8 cellular contexts compared by ENCODE assay signal in the genomic region with DNA sequence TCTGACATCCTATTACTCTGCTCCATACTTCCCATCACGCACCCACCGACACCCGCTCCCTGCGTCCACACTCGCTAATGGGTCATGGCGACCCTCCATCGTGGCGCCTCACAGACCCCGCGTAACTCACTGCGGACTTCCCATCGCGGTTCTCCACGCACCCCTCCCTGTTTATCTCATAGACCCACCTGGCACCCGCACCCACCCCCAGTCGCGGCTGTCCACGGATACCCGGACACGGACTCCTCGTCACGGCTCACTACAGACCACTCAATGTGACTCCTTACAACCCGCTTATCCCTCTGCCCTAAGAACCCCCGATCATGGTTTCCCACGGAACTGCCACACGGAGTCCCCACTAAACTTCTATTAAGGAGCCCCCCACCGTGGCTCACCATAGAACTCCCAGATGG. TPM values are rescaled to one million over a fixed set of nuclear protein-coding genes. Genes with fewer than 3 reads are reported as not detected.
DNase-seq lines count a peak whose midpoint lies in the region; ATAC-seq and TF ChIP-seq lines count a peak whose summit lies in the region.

No MANE protein-coding gene starts in this region.

- peak overlapping the region; percentile 86 to 96 (median 94) for H3K27ac ChIP-seq in body of pancreas
- peak overlapping the region; percentile 86 to 90 for H3K27ac ChIP-seq in left lung
- peak overlapping the region; percentile 87 to 90 for H3K27ac ChIP-seq in testis

- DNase-seq in AG04449 (ENCODE audit: low read depth, low spot score) (no peak), body of pancreas (no peak), left lung (peak in 1 of 2 donors; percentile 81), testis (no peak), GM10248 (ENCODE audit: extremely low spot score) (no peak), GM10266 (ENCODE audit: extremely low spot score) (no peak)

- 1% methylated on average over 27 of the region's 27 CpGs for WGBS in body of pancreas, 2 donors
- 1% methylated on average over 27 of the region's 27 CpGs for WGBS in testis, 2 donors

- no peaks in the 10 kb centered on the region for H3K27me3 ChIP-seq in body of pancreas
- no peaks in the 10 kb centered on the region for H3K27me3 ChIP-seq in left lung
- no peaks in the 10 kb centered on the region for H3K27me3 ChIP-seq in testis

- TF ChIP-seq POLR2A in body of pancreas (IDR thresholded peaks at IDR 0.05) (no peak), testis (IDR thresholded peaks at IDR 0.05) (no peak)

- POLR2A ChIA-PET in AG04449 (lab: Yijun Ruan, JAX) (no interaction called here), GM10248 (lab: Yijun Ruan, JAX) (no interaction called here)

- peaks cover 9% of the 10 kb centered on the region for H3K4me1 ChIP-seq in body of pancreas
- H3K4me1 ChIP-seq in left lung: peaks cover 3 to 33% of the 10 kb centered on the region in 2 donors
- H3K4me1 ChIP-seq in testis: peaks cover 4% of the 10 kb centered on the region

- CTCF ChIA-PET in AG04449 (lab: Yijun Ruan, JAX) (no interaction called here), GM10248 (lab: Yijun Ruan, JAX) (no interaction called here)

- ATAC-seq in HG03045 (IDR thresholded peaks at IDR 0.05; ENCODE audit: unreplicated experiment): peak; percentile 2
- peak; percentile 0 for ATAC-seq in body of pancreas
- ATAC-seq in left lung: peak; percentile 1
- no peak for ATAC-seq in GM21423 (IDR thresholded peaks at IDR 0.05; ENCODE audit: unreplicated experiment)

- H3K4me3 ChIP-seq in AG04449 (ENCODE audit: low read depth, low read length) (peak overlapping the region; percentile 92), body of pancreas (peak overlapping the region; percentile 82 to 92), left lung (peak overlapping the region; percentile 73 to 75), testis (peak overlapping the region; percentile 69 to 72)

- H3K9me3 ChIP-seq in body of pancreas: no peaks in the 10 kb centered on the region
- H3K9me3 ChIP-seq in left lung: no peaks in the 10 kb centered on the region
- no peaks in the 10 kb centered on the region for H3K9me3 ChIP-seq in testis

- intact Hi-C loops in body of pancreas (cut with DNase I): loop anchor here (10.0 kb wide), 1 partner anchor 68 kb away; no protein-coding TSS in a partner anchor
- intact Hi-C loops in left lung (cut with DNase I): no loop called here
- intact Hi-C loops in testis (cut with DNase I; ENCODE audit: low total_unique reads): no loop called here

- H3K36me3 ChIP-seq in body of pancreas (replicated peaks in 1 of 2; ENCODE audit: insufficient read depth in 1 of 2, low read depth in 2 of 2) (peaks cover 8 to 14% of the 10 kb centered on the region in 2 donors), left lung (peaks cover 0 to 40% of the 10 kb centered on the region in 2 donors), testis (ENCODE audit: low read depth, missing control alignments) (no peaks in the 10 kb centered on the region)

- TF ChIP-seq CTCF in AG04449 (IDR thresholded peaks at IDR 0.05; ENCODE audit: insufficient read depth, low read length, missing control alignments) (no peak), body of pancreas (IDR thresholded peaks at IDR 0.05) (no peak), left lung (IDR thresholded peaks at IDR 0.05) (no peak), testis (IDR thresholded peaks at IDR 0.05) (no peak), GM10248 (IDR thresholded peaks at IDR 0.05; ENCODE audit: control extremely low read depth, extremely low read depth, low read depth, missing control alignments) (no peak), GM10266 (IDR thresholded peaks at IDR 0.05; ENCODE audit: control insufficient read depth, insufficient read depth, low read depth, missing control alignments) (no peak)

RNA-seq across cellular contexts. Expression of a gene that starts 0.5 kb away (rescaled TPM):
- total RNA-seq in body of pancreas (100 to 1,000 TPM in 1 of 2 donors, 10 to 100 TPM in 1; 80.7 to 109 TPM), left lung (10 to 100 TPM; 57.4 to 73.6 TPM), testis (100 to 1,000 TPM; 109 to 137 TPM)
- polyA plus RNA-seq in testis (ENCODE audit: insufficient read depth, low read depth, low replicate concordance): 73.4 TPM

RNA-seq across cellular contexts. Expression of a gene that starts 5.7 kb away (rescaled TPM):
- total RNA-seq in body of pancreas: 10 to 100 TPM; 44.6 to 63.3 TPM
- total RNA-seq in left lung: 10 to 100 TPM; 51.9 to 64.9 TPM
- total RNA-seq in testis: 100 to 1,000 TPM; 181 to 200 TPM
- 225 TPM for polyA plus RNA-seq in testis (ENCODE audit: insufficient read depth, low read depth, low replicate concordance)

RNA-seq across cellular contexts. Expression of a gene that starts 20.7 kb away (rescaled TPM):
- total RNA-seq in body of pancreas (1 to 10 TPM in 1 of 2 donors, under 1 TPM in 1; 0.78 to 1.3 TPM), left lung (1 to 10 TPM in 1 of 2 donors, under 1 TPM in 1; 0.20 to 2.3 TPM), testis (10 to 100 TPM; 22.7 to 48.6 TPM)
- polyA plus RNA-seq in testis (ENCODE audit: insufficient read depth, low read depth, low replicate concordance): 72.8 TPM

Comparison
In these comparisons a context has a peak if more than half of its experiments do, and no peak if none do; other contexts are left out.
1. RNA of a gene that starts 20.7 kb away (total RNA-seq): 22.7 to 48.6 TPM in testis; 0.20 to 2.3 TPM in left lung and 0.78 to 1.3 TPM in body of pancreas; every median in the first group is over 4 times any median in the second.
2. Peak in every context shown above with its lines, with median percentiles within 50 percentile points of each other: H3K4me3 ChIP-seq and H3K27ac ChIP-seq.